ENCODE assay signal across 8 cellular contexts in genomic region chr2:170928036-170928823, GRCh38. TPM values are rescaled to one million over a fixed set of nuclear protein-coding genes. Genes with fewer than 3 reads are reported as not detected.
DNase-seq lines count a peak whose midpoint lies in the region; ATAC-seq and TF ChIP-seq lines count a peak whose summit lies in the region.

No MANE protein-coding gene starts in this region.

- CTCF ChIA-PET in activated CD8-positive, alpha-beta memory T cell treated with anti-CD3 and anti-CD28 coated beads, Interleukin-2, amount 10 ng/mL, durations not matched to agents 7 days and 5 days (lab: Charles Lee): interaction anchor here (0.8 to 4.3 kb wide), 31 partner anchors 8 to 638 kb away, joined by 3 to 23 read pairs (median 4); partner anchors contain the start of genes DCAF17, METTL8 and TLK1

- H3K9ac ChIP-seq in iPS-20b (ENCODE audit: low read depth, low read length): peak overlapping the region; percentile 84; the same call in 1 of the 2 replicates

- no peaks in the 10 kb centered on the region for H3K9me3 ChIP-seq in adrenal gland (replicated peaks in 1 of 3)
- peaks cover 16% of the 10 kb centered on the region for H3K9me3 ChIP-seq in iPS-20b (ENCODE audit: insufficient read depth, low read depth, low read length)

- peak overlapping the region; percentile 92 for H3K27ac Mint-ChIP-seq in activated CD8-positive, alpha-beta memory T cell treated with anti-CD3 and anti-CD28 coated beads, Interleukin-2, amount 10 ng/mL, durations not matched to agents 7 days and 5 days
- H3K27ac Mint-ChIP-seq in stimulated activated effector memory CD8-positive, alpha-beta T cell treated with anti-CD3 and anti-CD28 coated beads, Interleukin-12 subunit alpha, Interleukin-12 subunit beta, amount 100 ng/mL, for 72 hours: peak overlapping the region; percentile 98

- peaks cover 25% of the 10 kb centered on the region for H3K36me3 Mint-ChIP-seq in activated CD8-positive, alpha-beta memory T cell treated with anti-CD3 and anti-CD28 coated beads, Interleukin-2, amount 10 ng/mL, durations not matched to agents 7 days and 5 days
- H3K36me3 Mint-ChIP-seq in stimulated activated effector memory CD8-positive, alpha-beta T cell treated with anti-CD3 and anti-CD28 coated beads, Interleukin-12 subunit alpha, Interleukin-12 subunit beta, amount 100 ng/mL, for 72 hours: peaks cover 35% of the 10 kb centered on the region

- H3K4me1 Mint-ChIP-seq in activated CD8-positive, alpha-beta memory T cell treated with anti-CD3 and anti-CD28 coated beads, Interleukin-2, amount 10 ng/mL, durations not matched to agents 7 days and 5 days: peaks cover 37% of the 10 kb centered on the region
- H3K4me1 Mint-ChIP-seq in stimulated activated effector memory CD8-positive, alpha-beta T cell treated with anti-CD3 and anti-CD28 coated beads, Interleukin-12 subunit alpha, Interleukin-12 subunit beta, amount 100 ng/mL, for 72 hours: peaks cover 36% of the 10 kb centered on the region

- no peak for TF ChIP-seq POLR2A in adrenal gland (IDR thresholded peaks at IDR 0.05)

- intact Hi-C loops in adrenal gland (cut with DNase I): no loop called here

- no peak for ATAC-seq in activated CD8-positive, alpha-beta memory T cell treated with anti-CD3 and anti-CD28 coated beads, Interleukin-2, amount 10 ng/mL, durations not matched to agents 7 days and 5 days
- no peak for ATAC-seq in stimulated activated effector memory CD8-positive, alpha-beta T cell treated with anti-CD3 and anti-CD28 coated beads, Interleukin-12 subunit alpha, Interleukin-12 subunit beta, amount 100 ng/mL, for 72 hours
- ATAC-seq in GM18868 (IDR thresholded peaks at IDR 0.05; ENCODE audit: unreplicated experiment) (no peak), esophagus mucosa (no peak)

- WGBS in adrenal gland, 4 donors: 62 to 68% (median 65%) methylated on average over 17 of the region's 17 CpGs

- peak overlapping the region in 2 of 4 donors; percentile 11 to 76 for H3K4me3 ChIP-seq in adrenal gland
- peak overlapping the region; percentile 67 for H3K4me3 ChIP-seq in iPS-20b (ENCODE audit: low read length)

- no peaks in the 10 kb centered on the region for H3K9me3 Mint-ChIP-seq in activated CD8-positive, alpha-beta memory T cell treated with anti-CD3 and anti-CD28 coated beads, Interleukin-2, amount 10 ng/mL, durations not matched to agents 7 days and 5 days (ENCODE audit: low read depth)
- H3K9me3 Mint-ChIP-seq in stimulated activated effector memory CD8-positive, alpha-beta T cell treated with anti-CD3 and anti-CD28 coated beads, Interleukin-12 subunit alpha, Interleukin-12 subunit beta, amount 100 ng/mL, for 72 hours: no peaks in the 10 kb centered on the region

- TF ChIP-seq CTCF in adrenal gland (IDR thresholded peaks at IDR 0.05): no peak

- H3K27me3 ChIP-seq in adrenal gland: no peaks in the 10 kb centered on the region
- H3K27me3 ChIP-seq in iPS-20b (ENCODE audit: insufficient read depth, low read length): no peaks in the 10 kb centered on the region

- peak overlapping the region; percentile 74 for H3K4me3 Mint-ChIP-seq in activated CD8-positive, alpha-beta memory T cell treated with anti-CD3 and anti-CD28 coated beads, Interleukin-2, amount 10 ng/mL, durations not matched to agents 7 days and 5 days
- peak overlapping the region; percentile 94 for H3K4me3 Mint-ChIP-seq in stimulated activated effector memory CD8-positive, alpha-beta T cell treated with anti-CD3 and anti-CD28 coated beads, Interleukin-12 subunit alpha, Interleukin-12 subunit beta, amount 100 ng/mL, for 72 hours

- H3K4me1 ChIP-seq in adrenal gland (replicated peaks in 1 of 2) (peaks cover 16 to 30% of the 10 kb centered on the region in 2 donors), iPS-20b (ENCODE audit: insufficient read depth, low read length) (peaks cover 15% of the 10 kb centered on the region; the same call in 1 of the 2 replicates)

- H3K36me3 ChIP-seq in adrenal gland (replicated peaks in 1 of 2) (no peaks in the 10 kb centered on the region), iPS-20b (ENCODE audit: insufficient read depth, low read depth, low read length) (peaks cover 10% of the 10 kb centered on the region)

- no peaks in the 10 kb centered on the region for H3K27me3 Mint-ChIP-seq in activated CD8-positive, alpha-beta memory T cell treated with anti-CD3 and anti-CD28 coated beads, Interleukin-2, amount 10 ng/mL, durations not matched to agents 7 days and 5 days

- DNase-seq in activated CD8-positive, alpha-beta memory T cell treated with anti-CD3 and anti-CD28 coated beads, Interleukin-2, amount 10 ng/mL, durations not matched to agents 7 days and 5 days: peak; percentile 46
- no peak for DNase-seq in activated CD8-positive, alpha-beta memory T cell treated with anti-CD3 and anti-CD28 coated beads, Interleukin-2, amount 50 U/mL, for 4 hours
- DNase-seq in NCI-H2029 treated with DMSO at 0.1 percent for 48 hours (lab: John Stamatoyannopoulos, UW): peak; percentile 61
- DNase-seq in adrenal gland: peak in 5 of 7 donors; percentile 29 to 66 (median 36)
- peak in 1 of 2 donors; percentile 60 for DNase-seq in stimulated activated effector memory CD8-positive, alpha-beta T cell treated with anti-CD3 and anti-CD28 coated beads, Interleukin-12 subunit alpha, Interleukin-12 subunit beta, amount 100 ng/mL, for 72 hours (ENCODE audit: low spot score in 2 of 2)

- H3K27ac ChIP-seq in adrenal gland (peak overlapping the region in 4 of 5 donors; percentile 42 to 96 (median 83)), iPS-20b (ENCODE audit: low read length) (peak overlapping the region; percentile 44)

RNA-seq across cellular contexts. Expression of gene GORASP2, which starts 0.8 kb away (rescaled TPM):
- 10 to 100 TPM; 45.3 to 64.4 TPM for total RNA-seq in activated CD8-positive, alpha-beta memory T cell treated with anti-CD3 and anti-CD28 coated beads, Interleukin-2, amount 10 ng/mL, durations not matched to agents 7 days and 5 days
- total RNA-seq in adrenal gland: 100 to 1,000 TPM in 2 of 8 donors, 10 to 100 TPM in 6; 72.2 to 138 (median 89.0) TPM
- polyA plus RNA-seq in adrenal gland: 100 to 1,000 TPM in 1 of 3 donors, 10 to 100 TPM in 2; 25.6 to 201 (median 30.2) TPM
- total RNA-seq in esophagus mucosa: 60.8 TPM
